In genomic region chr2:239577913-239578312, GRCh38 we compare ENCODE assay signal across 24 cellular contexts.
"Had no signal": no experiment of that assay in that cellular context is flagged by ENCODE, and none has a peak within 500 bp of the region (broad histone marks: within the 10 kb centered on the region; RNA-seq: fewer than 3 reads in every experiment).

No MANE protein-coding gene starts in this region.

- H3K27me3 Mint-ChIP-seq: activated CD8-positive, alpha-beta T cell treated with anti-CD3 and anti-CD28 coated beads for 36 hours; activated naive CD8-positive, alpha-beta T cell treated with anti-CD3 and anti-CD28 coated beads, Interleukin-2, amount 10 ng/mL, durations not matched to agents 7 days and 5 days had no signal

- H3K27ac Mint-ChIP-seq: activated CD8-positive, alpha-beta T cell treated with anti-CD3 and anti-CD28 coated beads for 36 hours; activated naive CD4-positive, alpha-beta T cell treated with anti-CD3 and anti-CD28 coated beads, Interleukin-2, amount 10 ng/mL, durations not matched to agents 7 days and 5 days; activated naive CD8-positive, alpha-beta T cell treated with anti-CD3 and anti-CD28 coated beads, Interleukin-2, amount 10 ng/mL, durations not matched to agents 7 days and 5 days; activated T-cell treated with anti-CD3 and anti-CD28 coated beads, Interleukin-2, amount 50 U/mL, for 72 hours; activated T-helper 2 cell treated with anti-CD3 and anti-CD28 coated beads, Interferon-gamma antibody, Interleukin-2, Interleukin-4, amounts not matched to agents 10 μg/mL and 5 μg/mL and 100 μg/mL, durations not matched to agents 14 hours and 24 hours and 36 hours had no signal

- H3K36me3 ChIP-seq: adrenal gland, breast epithelium, SJCRH30 had no signal

- H3K4me3 ChIP-seq: adrenal gland, breast epithelium, SJCRH30 had no signal

- H3K9me3 Mint-ChIP-seq: activated CD8-positive, alpha-beta T cell treated with anti-CD3 and anti-CD28 coated beads for 36 hours; activated naive CD4-positive, alpha-beta T cell treated with anti-CD3 and anti-CD28 coated beads, Interleukin-2, amount 10 ng/mL, durations not matched to agents 7 days and 5 days; activated naive CD8-positive, alpha-beta T cell treated with anti-CD3 and anti-CD28 coated beads, Interleukin-2, amount 10 ng/mL, durations not matched to agents 7 days and 5 days; activated T-cell treated with anti-CD3 and anti-CD28 coated beads, Interleukin-2, amount 50 U/mL, for 72 hours; activated T-helper 2 cell treated with anti-CD3 and anti-CD28 coated beads, Interferon-gamma antibody, Interleukin-2, Interleukin-4, amounts not matched to agents 10 μg/mL and 5 μg/mL and 100 μg/mL, durations not matched to agents 14 hours and 24 hours and 36 hours had no signal

- H3K9me3 ChIP-seq: adrenal gland, SJCRH30, SK-N-SH had no signal

- ATAC-seq: activated CD4-positive, CD25-positive, alpha-beta regulatory T cell treated with anti-CD3 and anti-CD28 coated beads, Interleukin-2, amount 50 U/mL, for 24 hours; activated CD8-positive, alpha-beta T cell treated with anti-CD3 and anti-CD28 coated beads for 36 hours; activated T-cell treated with anti-CD3 and anti-CD28 coated beads, Interleukin-2, amount 50 U/mL, for 72 hours had no signal

- DNase-seq: activated CD4-positive, alpha-beta T cell treated with anti-CD3 and anti-CD28 coated beads for 4 hours; activated CD8-positive, alpha-beta memory T cell treated with anti-CD3 and anti-CD28 coated beads, Interleukin-2, amount 50 U/mL, for 4 hours; activated CD8-positive, alpha-beta T cell treated with anti-CD3 and anti-CD28 coated beads for 36 hours; activated gamma-delta T cell treated with Interleukin-2 at 50 U/mL for 16 hours; activated naive CD4-positive, alpha-beta T cell treated with anti-CD3 and anti-CD28 coated beads, Interleukin-2, amount 10 ng/mL, durations not matched to agents 7 days and 5 days; activated naive CD8-positive, alpha-beta T cell treated with anti-CD3 and anti-CD28 coated beads, Interleukin-2, amount 10 ng/mL, durations not matched to agents 7 days and 5 days; activated T-cell treated with anti-CD3 and anti-CD28 coated beads, Interleukin-2, amount 50 U/mL, for 72 hours; adrenal gland; anterior cingulate cortex; caudate nucleus; MV-4-11; NCI-H1092 treated with DMSO at 0.1 percent for 48 hours; NCI-H1417 treated with DMSO at 0.1 percent for 48 hours; NCI-H2029; NCI-H2107; NCI-H510A; NCI-H82; SJCRH30; SK-N-SH; T-helper 1 cell had no signal

- H3K4me3 Mint-ChIP-seq: activated CD8-positive, alpha-beta T cell treated with anti-CD3 and anti-CD28 coated beads for 36 hours; activated naive CD4-positive, alpha-beta T cell treated with anti-CD3 and anti-CD28 coated beads, Interleukin-2, amount 10 ng/mL, durations not matched to agents 7 days and 5 days; activated naive CD8-positive, alpha-beta T cell treated with anti-CD3 and anti-CD28 coated beads, Interleukin-2, amount 10 ng/mL, durations not matched to agents 7 days and 5 days; activated T-cell treated with anti-CD3 and anti-CD28 coated beads, Interleukin-2, amount 50 U/mL, for 72 hours had no signal

- H3K4me2 ChIP-seq: KMS-11, SK-N-SH had no signal

- H3K4me1 ChIP-seq: adrenal gland, breast epithelium, SJCRH30 had no signal

- H3K4me1 Mint-ChIP-seq: activated naive CD4-positive, alpha-beta T cell treated with anti-CD3 and anti-CD28 coated beads, Interleukin-2, amount 10 ng/mL, durations not matched to agents 7 days and 5 days; activated naive CD8-positive, alpha-beta T cell treated with anti-CD3 and anti-CD28 coated beads, Interleukin-2, amount 10 ng/mL, durations not matched to agents 7 days and 5 days had no signal

- H3K27ac ChIP-seq: adrenal gland, breast epithelium, KMS-11, SJCRH30 had no signal

- H3K27me3 ChIP-seq: adrenal gland, breast epithelium had no signal

- H3K9ac ChIP-seq: KMS-11, SK-N-SH had no signal

- H3K36me3 Mint-ChIP-seq: activated naive CD4-positive, alpha-beta T cell treated with anti-CD3 and anti-CD28 coated beads, Interleukin-2, amount 10 ng/mL, durations not matched to agents 7 days and 5 days; activated naive CD8-positive, alpha-beta T cell treated with anti-CD3 and anti-CD28 coated beads, Interleukin-2, amount 10 ng/mL, durations not matched to agents 7 days and 5 days had no signal
